Comparison of ENCODE assay signal across 12 cellular contexts in genomic region chr2:159755014-159755413, GRCh38. TPM values are rescaled to one million over a fixed set of nuclear protein-coding genes. Genes with fewer than 3 reads are reported as not detected.
DNase-seq lines count a peak whose midpoint lies in the region; ATAC-seq and TF ChIP-seq lines count a peak whose summit lies in the region.
"Had no signal": no experiment of that assay in that cellular context is flagged by ENCODE, and none has a peak within 500 bp of the region (broad histone marks: within the 10 kb centered on the region; RNA-seq: fewer than 3 reads in every experiment).

No MANE protein-coding gene starts in this region.

- H3K27me3 ChIP-seq in mammary epithelial cell (ENCODE audit: insufficient read depth, low read length) (no peaks in the 10 kb centered on the region), breast epithelium (no peaks in the 10 kb centered on the region), right atrium auricular region (no peaks in the 10 kb centered on the region), MG63 (no peaks in the 10 kb centered on the region)

- H3K9me3 ChIP-seq in mammary epithelial cell (replicated peaks; ENCODE audit: insufficient read depth, low read length) (no peaks in the 10 kb centered on the region), breast epithelium (no peaks in the 10 kb centered on the region), right atrium auricular region (no peaks in the 10 kb centered on the region), MG63 (no peaks in the 10 kb centered on the region)
- H3K9me3 ChIP-seq: Caco-2 had no signal

- CTCF ChIA-PET in mammary epithelial cell (lab: Charles Lee; ENCODE audit: low non-redundant PET), result no interaction called here

- BruUV-seq in mammary epithelial cell (replicated peaks; lab: Mats Ljungman, UMichigan), result no TSS peak

- H2AFZ ChIP-seq in mammary epithelial cell (ENCODE audit: low read depth, low read length), result no peak overlapping the region

- intact Hi-C loops in mammary epithelial cell (cut with micrococcal nuclease), result loop anchor here (10.0 kb wide), 1 partner anchor 210 kb away; no protein-coding TSS in a partner anchor
- intact Hi-C loops in breast epithelium (cut with DNase I; ENCODE audit: low total_unique reads), result no loop called here
- intact Hi-C loops in left ventricle myocardium superior (cut with micrococcal nuclease), result no loop called here

- peaks cover 82% of the 10 kb centered on the region for H3K79me2 ChIP-seq in mammary epithelial cell (ENCODE audit: insufficient read depth, low read length)

- TF ChIP-seq POLR2A in breast epithelium (IDR thresholded peaks at IDR 0.05), result no peak

- DNase-seq in mammary epithelial cell (no peak), breast epithelium (ENCODE audit: low spot score in 2 of 2) (no peak), left ventricle myocardium superior (no peak), right atrium auricular region (ENCODE audit: low spot score) (no peak), epithelial cell of prostate (ENCODE audit: low read depth, low spot score) (no peak), activated T-cell treated with anti-CD3 and anti-CD28 coated beads for 4 hours (no peak), MG63 (no peak)
- DNase-seq: CD8-positive, alpha-beta memory T cell; GF-D8 had no signal

- H4K20me1 ChIP-seq in mammary epithelial cell (ENCODE audit: insufficient read depth, low read length), result peaks cover 5% of the 10 kb centered on the region

- H3K4me1 ChIP-seq in mammary epithelial cell (ENCODE audit: insufficient read depth, low read length), result peaks cover 12% of the 10 kb centered on the region
- H3K4me1 ChIP-seq in breast epithelium, result no peaks in the 10 kb centered on the region
- H3K4me1 ChIP-seq in right atrium auricular region, result peaks cover 0 to 33% of the 10 kb centered on the region in 2 donors

- H3K9ac ChIP-seq in mammary epithelial cell (ENCODE audit: insufficient read depth, low read length), result no peak overlapping the region

- peaks cover 34% of the 10 kb centered on the region for H3K36me3 ChIP-seq in mammary epithelial cell (ENCODE audit: insufficient read depth, low read length)
- no peaks in the 10 kb centered on the region for H3K36me3 ChIP-seq in breast epithelium
- peaks cover 40% of the 10 kb centered on the region for H3K36me3 ChIP-seq in right atrium auricular region
- H3K36me3 ChIP-seq in MG63, result peaks cover 98% of the 10 kb centered on the region

- H3K4me2 ChIP-seq in mammary epithelial cell (ENCODE audit: insufficient read depth, low read depth, low read length), result peak overlapping the region; percentile 41

- 100% methylated on average over 2 of the region's 2 CpGs for WGBS in mammary epithelial cell (ENCODE audit: low coverage, missing lambda C conversion rate)

- ATAC-seq in left ventricle myocardium superior (peak; percentile 53), GM19023 (IDR thresholded peaks at IDR 0.05; ENCODE audit: unreplicated experiment) (no peak)

- in situ Hi-C loops in mammary epithelial cell (cut with MboI; ENCODE audit: low sequenced_read_pairs in 2 of 2), result no loop called here

- no peak for TF ChIP-seq CTCF in mammary epithelial cell (conservative IDR thresholded peaks at IDR 0.05 in 1 of 2, IDR thresholded peaks at IDR 0.05 in 1 of 2; ENCODE audit: extremely low read depth in 1 of 2, insufficient read depth in 1 of 2, low read depth in 1 of 2, low read length in 2 of 2)
- TF ChIP-seq CTCF in breast epithelium (IDR thresholded peaks at IDR 0.05), result no peak
- no peak for TF ChIP-seq CTCF in right atrium auricular region (IDR thresholded peaks at IDR 0.05)

- dilution Hi-C loops in mammary epithelial cell (cut with HindIII; ENCODE audit: low sequenced_read_pairs), result no loop called here

- H3K27ac ChIP-seq in mammary epithelial cell (ENCODE audit: insufficient read depth, low read depth, low read length) (peak overlapping the region; percentile 8), breast epithelium (no peak overlapping the region), right atrium auricular region (no peak overlapping the region), epithelial cell of prostate (peak overlapping the region; percentile 68)
- H3K27ac ChIP-seq: 22Rv1 had no signal

- H3K4me3 ChIP-seq in mammary epithelial cell (replicated peaks in 1 of 3; ENCODE audit: insufficient read depth in 1 of 3, low read depth in 2 of 3, low read length in 3 of 3) (no peak overlapping the region), breast epithelium (no peak overlapping the region), right atrium auricular region (no peak overlapping the region), MG63 (no peak overlapping the region)

RNA-seq across cellular contexts. Expression of gene MARCHF7, which starts 42.7 kb away (rescaled TPM):
- 100 to 1,000 TPM in 1 of 2 donors, 10 to 100 TPM in 1; 84.3 to 121 TPM for total RNA-seq in mammary epithelial cell
- 25.5 TPM for polyA plus RNA-seq in mammary epithelial cell
- polyA minus RNA-seq in mammary epithelial cell, result 43.9 TPM
- 100 to 1,000 TPM in 2 of 3 donors, 10 to 100 TPM in 1; 85.9 to 154 (median 128) TPM for total RNA-seq in breast epithelium
- total RNA-seq in left ventricle myocardium superior, result 85.2 TPM
- 10 to 100 TPM; 70.6 to 79.5 TPM for total RNA-seq in right atrium auricular region
- total RNA-seq in MG63 (2014; rRNA removed; shearing (Covaris generic); ENCODE audit: low replicate concordance), result 105 and 340 TPM in 2 replicates

RNA-seq across cellular contexts. Expression of gene CD302, which starts 43.0 kb away (rescaled TPM):
- 1 to 10 TPM; 1.6 to 3.0 TPM for total RNA-seq in mammary epithelial cell
- 1.6 TPM for polyA plus RNA-seq in mammary epithelial cell
- polyA minus RNA-seq in mammary epithelial cell, result not detected
- total RNA-seq in breast epithelium, result 100 to 1,000 TPM in 2 of 3 donors, 10 to 100 TPM in 1; 61.0 to 141 (median 105) TPM
- total RNA-seq in left ventricle myocardium superior, result 19.9 TPM
- total RNA-seq in right atrium auricular region, result 10 to 100 TPM; 27.3 to 28.7 TPM
- 4.4 and 8.9 TPM in 2 replicates for total RNA-seq in MG63 (2014; rRNA removed; shearing (Covaris generic); ENCODE audit: low replicate concordance)

Comparison
In these comparisons a context has a peak if more than half of its experiments do, and no peak if none do; other contexts are left out.
1. H3K27ac ChIP-seq: peak in mammary epithelial cell (single experiment) and epithelial cell of prostate (single experiment); none in breast epithelium (0 of 2) and right atrium auricular region (0 of 2).